In the genomic region with DNA sequence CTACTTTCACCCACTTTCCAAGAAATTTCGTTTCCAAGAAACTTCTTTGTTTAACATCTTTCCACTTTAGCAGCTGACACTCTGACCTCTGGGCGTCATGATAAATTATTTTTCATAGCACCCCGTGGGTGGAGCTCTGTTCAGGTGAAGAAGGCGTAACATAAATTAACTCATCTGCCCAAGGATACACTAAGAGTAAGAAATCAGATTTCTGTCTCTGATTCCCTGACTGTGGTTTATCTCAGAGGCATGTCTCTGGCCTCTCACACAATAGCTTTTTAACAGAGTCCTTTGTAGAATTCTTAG, we compare ENCODE assay signal across 17 cellular contexts.
DNase-seq lines count a peak whose midpoint lies in the region; ATAC-seq, FAIRE-seq and TF ChIP-seq lines count a peak whose summit lies in the region.
"Had no signal": no experiment of that assay in that cellular context is flagged by ENCODE, and none has a peak within 500 bp of the region (broad histone marks: within the 10 kb centered on the region; RNA-seq: fewer than 3 reads in every experiment).

No MANE protein-coding gene starts in this region.

- WGBS in A549 (ENCODE audit: missing lambda C conversion rate) = 32% methylated on average over 4 of the region's 4 CpGs

- no peak for TF ChIP-seq EP300 in A549 (IDR thresholded peaks at IDR 0.05)

- H4K20me1 ChIP-seq in MM.1S (ENCODE audit: insufficient read depth, low read length) = no peaks in the 10 kb centered on the region

- H3K9me2 ChIP-seq in MM.1S (replicated peaks; ENCODE audit: insufficient read depth, low read length) = no peaks in the 10 kb centered on the region

- no peak for TF ChIP-seq RAD21 in A549 (conservative IDR thresholded peaks at IDR 0.05 in 1 of 2, IDR thresholded peaks at IDR 0.05 in 1 of 2)

- intact Hi-C loops in dorsolateral prefrontal cortex (cut with DNase I) = loop anchor here in 1 of 2 donors (10.0 kb wide), 1 partner anchor 63 kb away; a partner anchor contains a TSS

- TF ChIP-seq CTCF in A549 (IDR thresholded peaks at IDR 0.05) (no peak), MM.1S (IDR thresholded peaks at IDR 0.05; ENCODE audit: low read length) (no peak), bronchial epithelial cell (IDR thresholded peaks at IDR 0.05; ENCODE audit: insufficient read depth, low read length, severe bottlenecking) (no peak), dorsolateral prefrontal cortex (IDR thresholded peaks at IDR 0.05 in 54 of 56, conservative IDR thresholded peaks at IDR 0.05 in 2 of 56; ENCODE audit: low read depth in 1 of 56, partially characterized antibody in 56 of 56) (no peak), GM13977 (IDR thresholded peaks at IDR 0.05; ENCODE audit: extremely low read depth, insufficient read depth, missing control alignments) (no peak)

- H3K4me3 ChIP-seq in A549 (no peak overlapping the region), MM.1S (ENCODE audit: low read length) (no peak overlapping the region), bronchial epithelial cell (ENCODE audit: low read depth, low read length) (no peak overlapping the region), dorsolateral prefrontal cortex (no peak overlapping the region)
- H3K4me3 ChIP-seq: upper lobe of right lung had no signal

- POLR2A ChIA-PET in A549 (lab: Yijun Ruan, JAX) = interaction anchor here (1.2 kb wide), 2 partner anchors 37 to 57 kb away, joined by 3 read pairs; no protein-coding TSS in a partner anchor

- H3K27ac ChIP-seq in A549 (peak overlapping the region; percentile 71 to 75), MM.1S (ENCODE audit: low read length) (no peak overlapping the region), dorsolateral prefrontal cortex (peak overlapping the region in 1 of 59 donors; percentile 30)
- H3K27ac ChIP-seq: neutrophil, upper lobe of right lung had no signal

- H3K36me3 ChIP-seq in MM.1S (replicated peaks; ENCODE audit: insufficient read depth, low read length) (no peaks in the 10 kb centered on the region), bronchial epithelial cell (ENCODE audit: control insufficient read depth, insufficient read depth, low read length) (no peaks in the 10 kb centered on the region)
- H3K36me3 ChIP-seq: upper lobe of right lung had no signal

- CTCF ChIA-PET in A549 (lab: Yijun Ruan, JAX) = interaction anchor here (0.6 to 1.8 kb wide), 11 partner anchors 9 to 144 kb away, joined by 3 to 10 read pairs (median 4); no protein-coding TSS in a partner anchor

- peaks cover 43% of the 10 kb centered on the region for H3K4me1 ChIP-seq in A549
- H3K4me1 ChIP-seq in MM.1S (ENCODE audit: low read length) = no peaks in the 10 kb centered on the region
- H3K4me1 ChIP-seq: upper lobe of right lung had no signal

- FAIRE-seq in A549 (lab: Jason Lieb, UNC) (peak; percentile 49), bronchial epithelial cell (lab: Jason Lieb, UNC) (no peak)

- no peaks in the 10 kb centered on the region for H3K9me3 ChIP-seq in A549
- no peaks in the 10 kb centered on the region for H3K9me3 ChIP-seq in MM.1S (replicated peaks; ENCODE audit: insufficient read depth, low read length)
- H3K9me3 ChIP-seq: neutrophil, upper lobe of right lung had no signal

- H2AFZ ChIP-seq in MM.1S (ENCODE audit: low read length) = no peak overlapping the region

- no peaks in the 10 kb centered on the region for H3K79me2 ChIP-seq in MM.1S (ENCODE audit: low read length)

- no peaks in the 10 kb centered on the region for H3F3A ChIP-seq in MM.1S (ENCODE audit: insufficient read depth, low read length)

- in situ Hi-C loops in GM13977 (cut with MboI; ENCODE audit: low pct_unique_long_range_greater_than_20kb, low sequenced_read_pairs, unreplicated experiment) = no loop called here

- peak; percentile 21 to 61; a peak in 3 of 6 replicates for ATAC-seq in A549
- ATAC-seq: left ventricle myocardium superior, upper lobe of right lung had no signal

- TF ChIP-seq POLR2A in A549 (IDR thresholded peaks at IDR 0.05; ENCODE audit: low read length) = no peak

- DNase-seq in activated CD4-positive, alpha-beta T cell treated with anti-CD3 and anti-CD28 coated beads for 48 hours = peak; percentile 43
- DNase-seq in activated CD4-positive, alpha-beta T cell treated with anti-CD3 and anti-CD28 coated beads for 1 hour = no peak
- DNase-seq in A549 (ENCODE audit: low read depth in 1 of 2, low spot score in 1 of 2) (no peak), MM.1S (no peak), bronchial epithelial cell (ENCODE audit: low read depth) (peak; percentile 65), NCI-H524 treated with DMSO at 0.1 percent for 48 hours (lab: John Stamatoyannopoulos, UW) (no peak), dorsolateral prefrontal cortex (no peak), GM13977 (ENCODE audit: low spot score) (no peak)
- DNase-seq: ACHN; DMS79; effector CD4-positive, alpha-beta T cell; left ventricle myocardium superior; NCI-H1436 treated with DMSO at 0.1 percent for 48 hours; NCI-H345; retina; upper lobe of right lung had no signal

- H3K27me3 ChIP-seq in MM.1S (replicated peaks; ENCODE audit: insufficient read depth, low read length) (no peaks in the 10 kb centered on the region), bronchial epithelial cell (ENCODE audit: control insufficient read depth, insufficient read depth, low read length) (no peaks in the 10 kb centered on the region), dorsolateral prefrontal cortex (no peaks in the 10 kb centered on the region)
- H3K27me3 ChIP-seq: neutrophil, upper lobe of right lung had no signal

- H3K4me2 ChIP-seq in A549 = peak overlapping the region; percentile 69
- H3K4me2 ChIP-seq in MM.1S (ENCODE audit: low read depth, low read length) = peak overlapping the region; percentile 41; the same call in 1 of the 2 replicates

- H3K9ac ChIP-seq in MM.1S (ENCODE audit: low read length) = no peak overlapping the region

TF ChIP-seq in A549, 52 proteins besides CTCF, POLR2A, EP300 and RAD21:
- TF ChIP-seq HOXB5 (CRISPR knock-in tag; IDR thresholded peaks at IDR 0.05) (0 out of 2 replicates have a peak, but pooled peaks have one; percentile 18), SREBF2 (IDR thresholded peaks at IDR 0.05) (no peak)

Comparison
In these comparisons a context has a peak if more than half of its experiments do, and no peak if none do; other contexts are left out.
1. DNase-seq: peak in activated CD4-positive, alpha-beta T cell treated with anti-CD3 and anti-CD28 coated beads for 48 hours (single experiment) and bronchial epithelial cell (single experiment); none in activated CD4-positive, alpha-beta T cell treated with anti-CD3 and anti-CD28 coated beads for 1 hour (single experiment), A549 (0 of 2), MM.1S (single experiment), NCI-H524 treated with DMSO at 0.1 percent for 48 hours (single experiment), dorsolateral prefrontal cortex (0 of 10) and GM13977 (single experiment).